8 cellular contexts compared by ENCODE assay signal in the genomic region with DNA sequence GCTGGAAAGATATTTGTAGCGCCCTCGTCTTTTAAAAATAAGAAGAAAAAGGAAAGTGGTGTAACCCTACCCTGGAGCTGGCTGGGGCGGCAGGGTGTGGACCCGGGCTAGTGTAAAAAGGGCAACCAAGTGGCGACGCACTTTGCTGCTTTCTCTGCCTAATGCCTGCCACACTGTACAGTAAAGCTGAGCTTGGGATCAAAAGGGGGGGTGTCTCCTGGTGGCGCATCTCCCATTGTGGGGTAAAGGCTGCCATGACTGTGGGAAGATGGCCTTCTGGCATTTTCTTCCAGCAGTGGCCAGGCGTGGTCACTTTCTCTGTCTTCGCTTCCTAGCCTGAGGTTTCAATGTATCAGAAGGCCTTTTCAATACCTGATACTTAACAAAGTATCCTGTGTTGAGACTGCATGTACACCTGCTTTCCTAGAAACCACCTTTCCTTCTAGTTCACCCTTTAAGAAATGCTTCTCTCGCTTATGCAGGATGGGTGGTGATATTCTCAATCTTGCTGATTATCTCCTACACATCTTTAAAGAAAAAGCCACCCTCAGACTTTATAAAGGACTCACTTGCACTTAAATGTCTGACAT. TPM values are rescaled to one million over a fixed set of nuclear protein-coding genes. Genes with fewer than 3 reads are reported as not detected.
DNase-seq lines count a peak whose midpoint lies in the region; ATAC-seq, FAIRE-seq and TF ChIP-seq lines count a peak whose summit lies in the region.

No MANE protein-coding gene starts in this region.

- CTCF ChIA-PET in A673 (lab: Charles Lee): no interaction called here
- CTCF ChIA-PET in activated CD4-positive, alpha-beta memory T cell treated with anti-CD3 and anti-CD28 coated beads for 36 hours (lab: Charles Lee): interaction anchor here (1.1 to 1.2 kb wide), 2 partner anchors 33 to 76 kb away, joined by 3 to 4 read pairs; partner anchors contain the start of gene TMF1

- H3K27me3 ChIP-seq in A673 (replicated peaks; ENCODE audit: insufficient read depth, low read depth, low read length, poor library complexity): no peaks in the 10 kb centered on the region
- no peaks in the 10 kb centered on the region for H3K27me3 ChIP-seq in neuron (ENCODE audit: insufficient read depth, low read length)

- peaks cover 27% of the 10 kb centered on the region for H3K4me1 ChIP-seq in A673 (ENCODE audit: insufficient read depth, low read length, poor library complexity, severe bottlenecking)
- peaks cover 52% of the 10 kb centered on the region for H3K4me1 ChIP-seq in neuron (ENCODE audit: insufficient read depth, low read length)

- H3K36me3 ChIP-seq in A673 (ENCODE audit: insufficient read depth, low read length, poor library complexity, severe bottlenecking): no peaks in the 10 kb centered on the region
- peaks cover 5% of the 10 kb centered on the region for H3K36me3 ChIP-seq in neuron (ENCODE audit: insufficient read depth, low read length)

- no peaks in the 10 kb centered on the region for H3K9me3 Mint-ChIP-seq in activated CD4-positive, alpha-beta memory T cell treated with anti-CD3 and anti-CD28 coated beads for 36 hours

- peak overlapping the region; percentile 97 for H3K4me3 Mint-ChIP-seq in activated CD4-positive, alpha-beta memory T cell treated with anti-CD3 and anti-CD28 coated beads for 36 hours

- POLR2A ChIA-PET in A673 (lab: Charles Lee; ENCODE audit: low non-redundant PET): no interaction called here
- POLR2A ChIA-PET in activated CD4-positive, alpha-beta memory T cell treated with anti-CD3 and anti-CD28 coated beads for 36 hours (lab: Charles Lee): interaction anchor here (1.1 to 5.4 kb wide), 8 partner anchors 10 to 219 kb away, joined by 4 to 38 read pairs (median 6); partner anchors contain the start of gene TMF1

- H3K4me1 Mint-ChIP-seq in activated CD4-positive, alpha-beta memory T cell treated with anti-CD3 and anti-CD28 coated beads for 36 hours (ENCODE audit: low read depth): peaks cover 65% of the 10 kb centered on the region

- no peak for ATAC-seq in HG03432 (IDR thresholded peaks at IDR 0.05; ENCODE audit: unreplicated experiment)

- intact Hi-C loops in A673 (cut with micrococcal nuclease; ENCODE audit: unreplicated experiment): no loop called here
- intact Hi-C loops in activated CD4-positive, alpha-beta memory T cell treated with anti-CD3 and anti-CD28 coated beads for 36 hours (cut with micrococcal nuclease): loop anchor here (2.0 kb wide), 2 partner anchors 73 to 1431 kb away; partner anchors contain the start of genes EOGT and SUCLG2

- no peaks in the 10 kb centered on the region for H3K27me3 Mint-ChIP-seq in activated CD4-positive, alpha-beta memory T cell treated with anti-CD3 and anti-CD28 coated beads for 36 hours

- peak overlapping the region; percentile 53 for H3K27ac ChIP-seq in A673 (ENCODE audit: low read depth, low read length, poor library complexity, severe bottlenecking)

- FAIRE-seq in GM12891 (lab: Jason Lieb, UNC): peak; percentile 80

- TF ChIP-seq POLR2A in GM12891 (IDR thresholded peaks at IDR 0.05; ENCODE audit: low read depth, low read length): no peak

- peak overlapping the region; percentile 97 for H3K27ac Mint-ChIP-seq in activated CD4-positive, alpha-beta memory T cell treated with anti-CD3 and anti-CD28 coated beads for 36 hours

- no TSS peak for BruUV-seq in A673 (replicated peaks; lab: Mats Ljungman, UMichigan)

- DNase-seq in A673 (ENCODE audit: low spot score) (no peak), GM12891 (ENCODE audit: insufficient read length, low spot score) (no peak), foreskin fibroblast (peak; percentile 16 to 64), NCI-H1092 treated with DMSO at 0.1 percent for 48 hours (lab: John Stamatoyannopoulos, UW) (no peak), NCI-H1436 (lab: John Stamatoyannopoulos, UW) (no peak)
- peak; percentile 40 for DNase-seq in activated CD4-positive, alpha-beta memory T cell treated with anti-CD3 and anti-CD28 coated beads for 36 hours

- H2AFZ ChIP-seq in neuron (ENCODE audit: low read depth, low read length): peak overlapping the region; percentile 96

- H3K4me3 ChIP-seq in A673 (ENCODE audit: low read depth, low read length, poor library complexity, severe bottlenecking) (peak overlapping the region; percentile 64), foreskin fibroblast (ENCODE audit: low read depth in 1 of 2, low read length in 2 of 2) (peak overlapping the region; percentile 81), neuron (ENCODE audit: low read length) (peak overlapping the region; percentile 97)

- no peaks in the 10 kb centered on the region for H3K9me3 ChIP-seq in A673 (ENCODE audit: low read depth, low read length, poor library complexity, severe bottlenecking)
- no peaks in the 10 kb centered on the region for H3K9me3 ChIP-seq in neuron (ENCODE audit: low read length)

- TF ChIP-seq CTCF in A673 (conservative IDR thresholded peaks at IDR 0.05; ENCODE audit: low read depth, low read length) (no peak), foreskin fibroblast (IDR thresholded peaks at IDR 0.05; ENCODE audit: low read depth, low read length) (no peak)

- peaks cover 29% of the 10 kb centered on the region for H3K36me3 Mint-ChIP-seq in activated CD4-positive, alpha-beta memory T cell treated with anti-CD3 and anti-CD28 coated beads for 36 hours

TF ChIP-seq in GM12891, 5 proteins besides CTCF, POLR2A, EP300 and RAD21:
- no peak for TF ChIP-seq PAX5 (IDR thresholded peaks at IDR 0.05; ENCODE audit: insufficient read depth, low read length, severe bottlenecking)
- no peak for TF ChIP-seq POLR2AphosphoS5 (IDR thresholded peaks at IDR 0.05; ENCODE audit: low read depth, low read length)
- no peak for TF ChIP-seq TAF1 (IDR thresholded peaks at IDR 0.05; ENCODE audit: low read depth, low read length)
- TF ChIP-seq POU2F2 (IDR thresholded peaks at IDR 0.05; ENCODE audit: low read depth, low read length): no peak
- TF ChIP-seq SPI1 (IDR thresholded peaks at IDR 0.05; ENCODE audit: low read depth, low read length): no peak

RNA-seq across cellular contexts. Expression of gene ARL6IP5, which starts 0.9 kb away (rescaled TPM):
- total RNA-seq in A673 (2021): 23.9 and 28.2 TPM in 2 replicates
- polyA plus RNA-seq in GM12891 (2012; ENCODE audit: low read depth, missing spikeins): 59.0 TPM
- 10 to 100 TPM; 93.9 to 94.8 TPM for total RNA-seq in activated CD4-positive, alpha-beta memory T cell treated with anti-CD3 and anti-CD28 coated beads for 36 hours

RNA-seq across cellular contexts. Expression of gene UBA3, which starts 5.5 kb away (rescaled TPM):
- 40.5 and 55.0 TPM in 2 replicates for total RNA-seq in A673 (2021)
- polyA plus RNA-seq in GM12891 (2012; ENCODE audit: low read depth, missing spikeins): 45.1 TPM
- total RNA-seq in activated CD4-positive, alpha-beta memory T cell treated with anti-CD3 and anti-CD28 coated beads for 36 hours: 10 to 100 TPM; 79.0 to 84.1 TPM

RNA-seq across cellular contexts. Expression of gene TMF1, which starts 33.5 kb away (rescaled TPM):
- total RNA-seq in A673 (2021): 12.4 and 14.2 TPM in 2 replicates
- 11.9 TPM for polyA plus RNA-seq in GM12891 (2012; ENCODE audit: low read depth, missing spikeins)
- total RNA-seq in activated CD4-positive, alpha-beta memory T cell treated with anti-CD3 and anti-CD28 coated beads for 36 hours: 10 to 100 TPM; 37.1 to 42.1 TPM

RNA-seq across cellular contexts. Expression of gene LMOD3, which starts 36.8 kb away (rescaled TPM):
- not detected in 2 replicates for total RNA-seq in A673 (2021)
- 0.03 TPM for polyA plus RNA-seq in GM12891 (2012; ENCODE audit: low read depth, missing spikeins)
- total RNA-seq in activated CD4-positive, alpha-beta memory T cell treated with anti-CD3 and anti-CD28 coated beads for 36 hours: not detected

Comparison
In these comparisons a context has a peak if more than half of its experiments do, and no peak if none do; other contexts are left out.
1. DNase-seq: peak in activated CD4-positive, alpha-beta memory T cell treated with anti-CD3 and anti-CD28 coated beads for 36 hours (single experiment) and foreskin fibroblast (2 of 2); none in A673 (single experiment), GM12891 (single experiment), NCI-H1092 treated with DMSO at 0.1 percent for 48 hours (single experiment) and NCI-H1436 (single experiment).
2. Peak in every context shown above with its lines, with median percentiles within 50 percentile points of each other: H3K4me3 ChIP-seq.